9 cellular contexts compared by ENCODE assay signal in genomic region chr1:145917595-145917994, GRCh38. TPM values are rescaled to one million over a fixed set of nuclear protein-coding genes. Genes with fewer than 3 reads are reported as not detected.
DNase-seq lines count a peak whose midpoint lies in the region; ATAC-seq and TF ChIP-seq lines count a peak whose summit lies in the region.
"Had no signal": no experiment of that assay in that cellular context is flagged by ENCODE, and none has a peak within 500 bp of the region (broad histone marks: within the 10 kb centered on the region; RNA-seq: fewer than 3 reads in every experiment).

No MANE protein-coding gene starts in this region.

- TF ChIP-seq CTCF in BE2C (IDR thresholded peaks at IDR 0.05; ENCODE audit: low read depth, low read length): no peak

- peak overlapping the region; percentile 80 for H3K4me3 ChIP-seq in BE2C (ENCODE audit: low read depth, low read length)

- H3K36me3 ChIP-seq in BE2C (no peaks in the 10 kb centered on the region; the same call in 1 of the 2 replicates), KOPT-K1 (ENCODE audit: insufficient read depth, low read length) (peaks cover 41% of the 10 kb centered on the region)

- DNase-seq in BE2C (no peak), NCI-H1436 treated with DMSO at 0.1 percent for 48 hours (lab: John Stamatoyannopoulos, UW) (no peak), SHP77 treated with DMSO at 0.1 percent for 48 hours (lab: John Stamatoyannopoulos, UW) (no peak), NCI-H146 (lab: John Stamatoyannopoulos, UW) (no peak), hepatic stellate cell (ENCODE audit: low spot score) (no peak)
- no peak for DNase-seq in natural killer cell treated with Interleukin-12 subunit alpha and Interleukin-12 subunit beta and Interleukin-15 and Interleukin-18, amount 100 ng/mL, for 72 hours (ENCODE audit: low spot score)

- no peaks in the 10 kb centered on the region for H3K9me3 ChIP-seq in BE2C
- H3K9me3 ChIP-seq in KOPT-K1 (ENCODE audit: insufficient read depth, low read length, poor library complexity, severe bottlenecking): no peaks in the 10 kb centered on the region

- peaks cover 57% of the 10 kb centered on the region for H3K36me3 Mint-ChIP-seq in dendritic cell treated with granulocyte-macrophage colony-stimulating factor and Interleukin-4, amounts not matched to agents 40 ng/mL and 50 ng/mL, for 4 days (ENCODE audit: low read depth)
- peaks cover 18% of the 10 kb centered on the region for H3K36me3 Mint-ChIP-seq in natural killer cell treated with Interleukin-12 subunit alpha and Interleukin-12 subunit beta and Interleukin-15 and Interleukin-18, amount 100 ng/mL, for 72 hours

- H3K4me1 Mint-ChIP-seq in dendritic cell treated with granulocyte-macrophage colony-stimulating factor and Interleukin-4, amounts not matched to agents 40 ng/mL and 50 ng/mL, for 4 days (ENCODE audit: low read depth): peaks cover 36% of the 10 kb centered on the region
- H3K4me1 Mint-ChIP-seq in natural killer cell treated with Interleukin-12 subunit alpha and Interleukin-12 subunit beta and Interleukin-15 and Interleukin-18, amount 100 ng/mL, for 72 hours (ENCODE audit: low read depth in 2 of 2): peaks cover 35% of the 10 kb centered on the region in 2 donors

- no peak for ATAC-seq in natural killer cell treated with Interleukin-12 subunit alpha and Interleukin-12 subunit beta and Interleukin-15 and Interleukin-18, amount 100 ng/mL, for 72 hours

- H3K27me3 ChIP-seq in BE2C: no peaks in the 10 kb centered on the region

- H3K4me1 ChIP-seq in BE2C: peaks cover 4% of the 10 kb centered on the region; the same call in 1 of the 2 replicates

- no peaks in the 10 kb centered on the region for H3K27me3 Mint-ChIP-seq in dendritic cell treated with granulocyte-macrophage colony-stimulating factor and Interleukin-4, amounts not matched to agents 40 ng/mL and 50 ng/mL, for 4 days
- no peaks in the 10 kb centered on the region for H3K27me3 Mint-ChIP-seq in natural killer cell treated with Interleukin-12 subunit alpha and Interleukin-12 subunit beta and Interleukin-15 and Interleukin-18, amount 100 ng/mL, for 72 hours

- no peaks in the 10 kb centered on the region for H3K9me3 Mint-ChIP-seq in dendritic cell treated with granulocyte-macrophage colony-stimulating factor and Interleukin-4, amounts not matched to agents 40 ng/mL and 50 ng/mL, for 4 days
- H3K9me3 Mint-ChIP-seq in natural killer cell treated with Interleukin-12 subunit alpha and Interleukin-12 subunit beta and Interleukin-15 and Interleukin-18, amount 100 ng/mL, for 72 hours: no peaks in the 10 kb centered on the region

- intact Hi-C loops in dendritic cell treated with granulocyte-macrophage colony-stimulating factor and Interleukin-4, amounts not matched to agents 40 ng/mL and 50 ng/mL, for 4 days (cut with micrococcal nuclease): no loop called here

- peak overlapping the region; percentile 81 for H3K4me3 Mint-ChIP-seq in dendritic cell treated with granulocyte-macrophage colony-stimulating factor and Interleukin-4, amounts not matched to agents 40 ng/mL and 50 ng/mL, for 4 days
- H3K4me3 Mint-ChIP-seq in natural killer cell treated with Interleukin-12 subunit alpha and Interleukin-12 subunit beta and Interleukin-15 and Interleukin-18, amount 100 ng/mL, for 72 hours: peak overlapping the region; percentile 97

- H3K27ac Mint-ChIP-seq in dendritic cell treated with granulocyte-macrophage colony-stimulating factor and Interleukin-4, amounts not matched to agents 40 ng/mL and 50 ng/mL, for 4 days: peak overlapping the region; percentile 69
- peak overlapping the region; percentile 81 to 94 for H3K27ac Mint-ChIP-seq in natural killer cell treated with Interleukin-12 subunit alpha and Interleukin-12 subunit beta and Interleukin-15 and Interleukin-18, amount 100 ng/mL, for 72 hours

- H3K27ac ChIP-seq in KOPT-K1 (ENCODE audit: low read depth, low read length, poor library complexity, severe bottlenecking): peak overlapping the region; percentile 75

RNA-seq across cellular contexts. Expression of gene PEX11B, which starts 0.9 kb away (rescaled TPM):
- polyA plus RNA-seq in BE2C (2012; ENCODE audit: insufficient read depth, insufficient read length, low read depth): 47.2 TPM
- total RNA-seq in natural killer cell treated with Interleukin-12 subunit alpha and Interleukin-12 subunit beta and Interleukin-15 and Interleukin-18, amount 100 ng/mL, for 72 hours: 10 to 100 TPM; 33.6 to 34.2 TPM

RNA-seq across cellular contexts. Expression of gene ITGA10, which starts 7.7 kb away (rescaled TPM):
- 0.34 TPM for polyA plus RNA-seq in BE2C (2012; ENCODE audit: insufficient read depth, insufficient read length, low read depth)
- total RNA-seq in natural killer cell treated with Interleukin-12 subunit alpha and Interleukin-12 subunit beta and Interleukin-15 and Interleukin-18, amount 100 ng/mL, for 72 hours: 1 to 10 TPM; 3.5 to 5.2 TPM

RNA-seq across cellular contexts. Expression of gene RBM8A, which starts 9.7 kb away (rescaled TPM):
- polyA plus RNA-seq in BE2C (2012; ENCODE audit: insufficient read depth, insufficient read length, low read depth): 544 TPM
- total RNA-seq in natural killer cell treated with Interleukin-12 subunit alpha and Interleukin-12 subunit beta and Interleukin-15 and Interleukin-18, amount 100 ng/mL, for 72 hours: 100 to 1,000 TPM; 280 to 294 TPM

RNA-seq across cellular contexts. Expression of gene ANKRD35, which starts 31.9 kb away (rescaled TPM):
- polyA plus RNA-seq in BE2C (2012; ENCODE audit: insufficient read depth, insufficient read length, low read depth): not detected
- total RNA-seq in natural killer cell treated with Interleukin-12 subunit alpha and Interleukin-12 subunit beta and Interleukin-15 and Interleukin-18, amount 100 ng/mL, for 72 hours: under 1 TPM; 0.12 to 0.14 TPM
- total RNA-seq: SK-MEL-5 had no signal

RNA-seq across cellular contexts. Expression of gene LIX1L, which starts 40.2 kb away (rescaled TPM):
- 7.6 TPM for polyA plus RNA-seq in BE2C (2012; ENCODE audit: insufficient read depth, insufficient read length, low read depth)
- 10 to 100 TPM; 28.8 to 31.3 TPM for total RNA-seq in natural killer cell treated with Interleukin-12 subunit alpha and Interleukin-12 subunit beta and Interleukin-15 and Interleukin-18, amount 100 ng/mL, for 72 hours
